7 cellular contexts compared by ENCODE assay signal in the genomic region with DNA sequence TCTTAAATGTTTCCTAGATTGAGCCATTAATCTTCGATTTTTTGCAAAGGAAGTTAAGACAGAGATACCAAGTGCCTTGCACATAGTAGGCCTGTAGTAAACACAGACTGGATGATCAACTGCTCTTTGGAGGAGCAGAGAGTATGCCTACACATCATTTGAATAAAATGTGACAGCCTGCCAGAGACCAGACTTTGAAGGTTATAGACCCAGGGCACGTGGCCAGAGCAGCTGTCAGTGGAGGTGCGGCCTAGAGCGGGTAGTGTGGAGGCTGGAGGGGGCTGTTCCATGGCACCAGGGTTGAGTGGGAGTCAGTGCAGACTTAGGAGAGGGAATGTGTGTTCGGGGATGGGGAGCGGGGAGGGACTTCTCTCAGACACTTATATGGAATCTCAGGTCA.
DNase-seq lines count a peak whose midpoint lies in the region; ATAC-seq and TF ChIP-seq lines count a peak whose summit lies in the region.

No MANE protein-coding gene starts in this region.

- H3K4me3 Mint-ChIP-seq in activated T-helper 17 cell treated with anti-CD3 and anti-CD28 coated beads, Interleukin-2, amount 50 U/mL, for 72 hours = peak overlapping the region; percentile 80

- no peaks in the 10 kb centered on the region for H3K36me3 ChIP-seq in HUES48 (ENCODE audit: control insufficient read depth, insufficient read depth, low read length)
- H3K36me3 ChIP-seq in spleen = no peaks in the 10 kb centered on the region

- ATAC-seq in activated T-helper 17 cell treated with anti-CD3 and anti-CD28 coated beads, Interleukin-2, amount 50 U/mL, for 72 hours (replicated peaks) = no peak
- ATAC-seq in left cardiac atrium (peak in 1 of 2 donors; percentile 54), GM18502 (IDR thresholded peaks at IDR 0.05; ENCODE audit: poor library complexity, unreplicated experiment) (no peak), HG03520 (IDR thresholded peaks at IDR 0.05; ENCODE audit: unreplicated experiment) (no peak), HG02870 (IDR thresholded peaks at IDR 0.05; ENCODE audit: unreplicated experiment) (no peak)

- no peaks in the 10 kb centered on the region for H3K27me3 Mint-ChIP-seq in activated T-helper 17 cell treated with anti-CD3 and anti-CD28 coated beads, Interleukin-2, amount 50 U/mL, for 72 hours

- TF ChIP-seq CTCF in spleen (IDR thresholded peaks at IDR 0.05 in 8 of 11, conservative IDR thresholded peaks at IDR 0.05 in 3 of 11) = no peak

- peak; percentile 67 for DNase-seq in left cardiac atrium
- no peak for DNase-seq in spleen

- peak overlapping the region; percentile 82 for H3K27ac Mint-ChIP-seq in activated T-helper 17 cell treated with anti-CD3 and anti-CD28 coated beads, Interleukin-2, amount 50 U/mL, for 72 hours

- H3K9ac ChIP-seq in HUES48 (ENCODE audit: low read depth, low read length) = no peak overlapping the region

- peaks cover 8% of the 10 kb centered on the region for H3K36me3 Mint-ChIP-seq in activated T-helper 17 cell treated with anti-CD3 and anti-CD28 coated beads, Interleukin-2, amount 50 U/mL, for 72 hours (ENCODE audit: low read depth)

- H3K4me1 Mint-ChIP-seq in activated T-helper 17 cell treated with anti-CD3 and anti-CD28 coated beads, Interleukin-2, amount 50 U/mL, for 72 hours = peaks cover 83% of the 10 kb centered on the region

- H3K9me3 ChIP-seq in HUES48 (ENCODE audit: control insufficient read depth, insufficient read depth, low read length) = no peaks in the 10 kb centered on the region
- no peaks in the 10 kb centered on the region for H3K9me3 ChIP-seq in spleen

- no peaks in the 10 kb centered on the region for H3K9me3 Mint-ChIP-seq in activated T-helper 17 cell treated with anti-CD3 and anti-CD28 coated beads, Interleukin-2, amount 50 U/mL, for 72 hours

- no peak for TF ChIP-seq POLR2A in spleen (IDR thresholded peaks at IDR 0.05)

- 57 to 68% (median 60%) methylated on average over 6 of the region's 6 CpGs for WGBS in spleen, 5 donors

- intact Hi-C loops in left cardiac atrium (cut with DNase I) = no loop called here
- intact Hi-C loops in spleen (cut with DNase I; ENCODE audit: low total_unique reads) = no loop called here

- H3K4me3 ChIP-seq in HUES48 (ENCODE audit: low read depth, low read length) (no peak overlapping the region), spleen (no peak overlapping the region)

- peaks cover 82% of the 10 kb centered on the region for H3K4me1 ChIP-seq in HUES48 (ENCODE audit: control insufficient read depth, insufficient read depth, low read length)
- H3K4me1 ChIP-seq in spleen = peaks cover 47 to 100% (median 89%) of the 10 kb centered on the region in 6 donors

- H3K27ac ChIP-seq in HUES48 (ENCODE audit: low read depth, low read length) = peak overlapping the region; percentile 88
- H3K27ac ChIP-seq in spleen = peak overlapping the region in 5 of 8 donors; percentile 30 to 59 (median 39)

- H3K27me3 ChIP-seq in HUES48 (ENCODE audit: control insufficient read depth, insufficient read depth, low read length) = no peaks in the 10 kb centered on the region
- H3K27me3 ChIP-seq in spleen (replicated peaks in 1 of 7) = no peaks in the 10 kb centered on the region
